16 cellular contexts compared by ENCODE assay signal in genomic region chr6:604579-604978, GRCh38. TPM values are rescaled to one million over a fixed set of nuclear protein-coding genes. Genes with fewer than 3 reads are reported as not detected.
"Had no signal": no experiment of that assay in that cellular context is flagged by ENCODE, and none has a peak within 500 bp of the region (broad histone marks: within the 10 kb centered on the region; RNA-seq: fewer than 3 reads in every experiment).

No MANE protein-coding gene starts in this region.

- H3K4me3 Mint-ChIP-seq: activated CD4-positive, alpha-beta T cell treated with anti-CD3 and anti-CD28 coated beads for 36 hours; natural killer cell had no signal

- DNase-seq: activated CD4-positive, alpha-beta T cell treated with anti-CD3 and anti-CD28 coated beads for 36 hours; activated naive CD4-positive, alpha-beta T cell treated with anti-CD3 and anti-CD28 coated beads, Interleukin-2, amount 50 U/mL, for 16 hours; adrenal gland; colonic mucosa; foreskin melanocyte; head of caudate nucleus; left cardiac atrium; natural killer cell; occipital lobe; right cardiac atrium; small intestine had no signal

- ATAC-seq: activated CD4-positive, alpha-beta T cell treated with anti-CD3 and anti-CD28 coated beads for 36 hours; left cardiac atrium; natural killer cell; right cardiac atrium had no signal

- H3K27me3 Mint-ChIP-seq: activated CD4-positive, alpha-beta T cell treated with anti-CD3 and anti-CD28 coated beads for 36 hours; progenitor cell of endocrine pancreas had no signal

- H3K9me3 ChIP-seq: adrenal gland, colonic mucosa, suprapubic skin, upper lobe of left lung had no signal

- H3K4me1 ChIP-seq: adrenal gland, colonic mucosa, suprapubic skin, upper lobe of left lung had no signal

- FAIRE-seq: endothelial cell of umbilical vein, small intestine had no signal

- H3K27me3 ChIP-seq: adrenal gland, colonic mucosa, suprapubic skin, upper lobe of left lung had no signal

- H3K4me3 ChIP-seq: adrenal gland, colonic mucosa, lung, suprapubic skin, upper lobe of left lung had no signal

- H3K27ac Mint-ChIP-seq: activated CD4-positive, alpha-beta T cell treated with anti-CD3 and anti-CD28 coated beads for 36 hours; natural killer cell; progenitor cell of endocrine pancreas had no signal

- H3K36me3 ChIP-seq: adrenal gland, colonic mucosa had no signal

- H3K27ac ChIP-seq: adrenal gland, colonic mucosa, suprapubic skin, upper lobe of left lung had no signal

- H3K4me1 Mint-ChIP-seq: activated CD4-positive, alpha-beta T cell treated with anti-CD3 and anti-CD28 coated beads for 36 hours had no signal

- H3K9me3 Mint-ChIP-seq: natural killer cell had no signal

RNA-seq across cellular contexts. Expression of gene HUS1B, which starts 52.3 kb away (rescaled TPM):
- total RNA-seq: left cardiac atrium had no signal
- polyA plus RNA-seq: right cardiac atrium had no signal
